ENCODE assay signal across 21 cellular contexts in the genomic region with DNA sequence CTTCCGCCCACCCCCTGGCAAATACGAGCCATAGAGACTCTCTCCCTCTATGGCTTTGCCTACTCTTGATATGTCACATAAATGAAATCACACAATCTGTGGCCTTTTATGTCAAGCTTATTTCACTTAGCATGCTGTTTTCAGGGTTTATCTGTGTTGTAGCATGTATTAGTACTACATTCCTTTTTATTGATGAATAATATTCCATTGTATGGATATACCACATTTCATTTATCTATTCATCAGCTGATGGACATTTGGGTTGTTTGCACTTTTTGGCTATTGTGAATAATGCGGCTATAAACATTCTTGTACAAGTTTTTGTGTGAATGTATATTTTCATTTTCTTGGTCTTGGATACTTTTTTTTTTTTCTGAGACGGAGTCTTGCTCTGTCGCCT. TPM values are rescaled to one million over a fixed set of nuclear protein-coding genes. Genes with fewer than 3 reads are reported as not detected.
A peak's percentile ranks its signal among the peaks of the same experiment; 100 is the strongest.
DNase-seq lines count a peak whose midpoint lies in the region; ATAC-seq and TF ChIP-seq lines count a peak whose summit lies in the region.
"Had no signal": no experiment of that assay in that cellular context is flagged by ENCODE, and none has a peak within 500 bp of the region (broad histone marks: within the 10 kb centered on the region; RNA-seq: fewer than 3 reads in every experiment).

No MANE protein-coding gene starts in this region.

- no peaks in the 10 kb centered on the region for H3K36me3 ChIP-seq in SK-N-SH (replicated peaks in 1 of 2; ENCODE audit: control insufficient read depth in 1 of 2, insufficient read depth in 2 of 2, low read length in 1 of 2)
- H3K36me3 ChIP-seq in HEK293 (ENCODE audit: control insufficient read depth in 2 of 2, insufficient read depth in 1 of 2, low read length in 2 of 2): no peaks in the 10 kb centered on the region
- H3K36me3 ChIP-seq in RWPE2 (ENCODE audit: low read depth): no peaks in the 10 kb centered on the region
- no peaks in the 10 kb centered on the region for H3K36me3 ChIP-seq in tibial nerve
- H3K36me3 ChIP-seq: BLaER1 treated with 17β-estradiol and CSF1 and Interleukin-3, amounts not matched to agents 10 nM and 100 nM had no signal

- no peaks in the 10 kb centered on the region for H4K20me1 ChIP-seq in SK-N-SH (ENCODE audit: insufficient read depth)
- H4K20me1 ChIP-seq: BLaER1 treated with 17β-estradiol and CSF1 and Interleukin-3, amounts not matched to agents 10 nM and 100 nM had no signal

- H3K4me3 ChIP-seq in SK-N-SH (ENCODE audit: low read depth in 2 of 2, low read length in 1 of 2): no peak overlapping the region
- H3K4me3 ChIP-seq in HEK293 (ENCODE audit: low read depth, low read length): no peak overlapping the region
- no peak overlapping the region for H3K4me3 ChIP-seq in RWPE2 (ENCODE audit: severe bottlenecking)
- no peak overlapping the region for H3K4me3 ChIP-seq in tibial nerve
- H3K4me3 ChIP-seq: A549; BLaER1 treated with 17β-estradiol and CSF1 and Interleukin-3, amounts not matched to agents 10 nM and 100 nM; GM12878 had no signal

- H3K9ac ChIP-seq in SK-N-SH: no peak overlapping the region
- H3K9ac ChIP-seq: BLaER1 treated with 17β-estradiol and CSF1 and Interleukin-3, amounts not matched to agents 10 nM and 100 nM had no signal

- TF ChIP-seq CTCF in SK-N-SH (IDR thresholded peaks at IDR 0.05) (no peak), HEK293 (tag by site-specific recombination; IDR thresholded peaks at IDR 0.05) (no peak), RWPE2 (IDR thresholded peaks at IDR 0.05; ENCODE audit: poor library complexity, severe bottlenecking) (no peak), tibial nerve (IDR thresholded peaks at IDR 0.05) (no peak)

- H3K9me2 ChIP-seq in SK-N-SH: no peaks in the 10 kb centered on the region

- intact Hi-C loops in sciatic nerve (cut with DNase I): no loop called here

- no peak for TF ChIP-seq EP300 in SK-N-SH (IDR thresholded peaks at IDR 0.05; ENCODE audit: borderline replicate concordance in 1 of 2, low read depth in 1 of 2, low read length in 1 of 2)
- no peak for TF ChIP-seq EP300 in tibial nerve (IDR thresholded peaks at IDR 0.05)

- H3K4me2 ChIP-seq in SK-N-SH: no peak overlapping the region
- H3K4me2 ChIP-seq: A549; BLaER1 treated with 17β-estradiol and CSF1 and Interleukin-3, amounts not matched to agents 10 nM and 100 nM had no signal

- H3K27me3 ChIP-seq in SK-N-SH (ENCODE audit: insufficient read depth) (no peaks in the 10 kb centered on the region), RWPE2 (ENCODE audit: insufficient read depth, poor library complexity, severe bottlenecking) (no peaks in the 10 kb centered on the region), tibial nerve (no peaks in the 10 kb centered on the region)
- H3K27me3 ChIP-seq: BLaER1 treated with 17β-estradiol and CSF1 and Interleukin-3, amounts not matched to agents 10 nM and 100 nM had no signal

- POLR2A ChIA-PET in SK-N-SH (lab: Yijun Ruan, JAX): no interaction called here
- POLR2A ChIA-PET in HEK293 (lab: Yijun Ruan, JAX): interaction anchor here (0.8 kb wide), 1 partner anchor 79 kb away, joined by 3 read pairs; no protein-coding TSS in a partner anchor

- 90% methylated on average over 5 of the region's 5 CpGs for WGBS in SK-N-SH (ENCODE audit: low lambda C conversion rate)
- WGBS in tibial nerve, 2 donors: 97 to 98% methylated on average over 5 of the region's 5 CpGs

- ATAC-seq in SK-N-SH treated with all-trans-retinoic acid at 6 μM for 48 hours (no peak), RWPE2 (ENCODE audit: low read depth) (no peak), sciatic nerve (no peak)
- ATAC-seq: A549; CD8-positive, alpha-beta T cell; GM12878 had no signal

- no peaks in the 10 kb centered on the region for H3K79me2 ChIP-seq in SK-N-SH (ENCODE audit: insufficient read depth)

- no peak for TF ChIP-seq RAD21 in SK-N-SH (IDR thresholded peaks at IDR 0.05; ENCODE audit: low read length)

- CTCF ChIA-PET in SK-N-SH (lab: Yijun Ruan, JAX) (interaction anchor here (0.6 to 1.3 kb wide), 3 partner anchors 14 to 49 kb away, joined by 3 to 7 read pairs (median 3); a partner anchor contains a TSS), HEK293 (lab: Yijun Ruan, JAX) (interaction anchor here (0.8 kb wide), 1 partner anchor 107 kb away, joined by 3 read pairs; no protein-coding TSS in a partner anchor)

- no peak overlapping the region for H2AFZ ChIP-seq in SK-N-SH (ENCODE audit: low read depth)

- H3K9me3 ChIP-seq in SK-N-SH: no peaks in the 10 kb centered on the region
- no peaks in the 10 kb centered on the region for H3K9me3 ChIP-seq in HEK293 (ENCODE audit: control insufficient read depth, insufficient read depth, low read depth, low read length)
- no peaks in the 10 kb centered on the region for H3K9me3 ChIP-seq in RWPE2 (ENCODE audit: severe bottlenecking)
- H3K9me3 ChIP-seq in tibial nerve: no peaks in the 10 kb centered on the region
- H3K9me3 ChIP-seq: Caco-2 had no signal

- DNase-seq in SK-N-SH (no peak), RWPE2 (ENCODE audit: low spot score) (no peak), sciatic nerve (ENCODE audit: low spot score) (peak; percentile 7), hippocampal formation (lab: John Stamatoyannopoulos, UW) (no peak), tibial nerve (ENCODE audit: low spot score in 2 of 2) (no peak)
- DNase-seq: AML-193; Caco-2; Calu3; CD4-positive, alpha-beta T cell; CD8-positive, alpha-beta T cell; DMS79; DND-41; EL; GDM1 had no signal

- TF ChIP-seq POLR2A in tibial nerve (IDR thresholded peaks at IDR 0.05): no peak

- peaks cover 11% of the 10 kb centered on the region for H3F3A ChIP-seq in SK-N-SH (replicated peaks; ENCODE audit: insufficient read depth)

- no peaks in the 10 kb centered on the region for H3K4me1 ChIP-seq in SK-N-SH (ENCODE audit: control insufficient read depth in 1 of 2, insufficient read depth in 2 of 2, low read depth in 1 of 2, low read length in 1 of 2)
- peaks cover 9% of the 10 kb centered on the region for H3K4me1 ChIP-seq in HEK293 (ENCODE audit: control insufficient read depth, insufficient read depth, low read length)
- H3K4me1 ChIP-seq in RWPE2 (ENCODE audit: insufficient read depth, poor library complexity, severe bottlenecking): peaks cover 38% of the 10 kb centered on the region
- H3K4me1 ChIP-seq in tibial nerve: peaks cover 0 to 16% (median 0%) of the 10 kb centered on the region in 4 donors
- H3K4me1 ChIP-seq: BLaER1 treated with 17β-estradiol and CSF1 and Interleukin-3, amounts not matched to agents 10 nM and 100 nM had no signal

- H3K27ac ChIP-seq in SK-N-SH (ENCODE audit: low read depth in 2 of 2, low read length in 1 of 2): no peak overlapping the region
- no peak overlapping the region for H3K27ac ChIP-seq in HEK293 (ENCODE audit: extremely low read depth, low read depth, low read length)
- peak overlapping the region; percentile 18 for H3K27ac ChIP-seq in RWPE2 (ENCODE audit: poor library complexity, severe bottlenecking)
- no peak overlapping the region for H3K27ac ChIP-seq in tibial nerve
- H3K27ac ChIP-seq: 22Rv1; BLaER1 treated with 17β-estradiol and CSF1 and Interleukin-3, amounts not matched to agents 10 nM and 100 nM; C4-2B had no signal

TF ChIP-seq in SK-N-SH treated with all-trans-retinoic acid at 6 μM for 48 hours, 23 proteins besides CTCF, POLR2A, EP300 and RAD21 (continues in another document):
- peak; percentile 76 for TF ChIP-seq ZNF8 (CRISPR knock-in tag; IDR thresholded peaks at IDR 0.05)

TF ChIP-seq in SK-N-SH, 30 proteins besides CTCF, POLR2A, EP300 and RAD21 (continues in another document):
- TF ChIP-seq CHD2 (IDR thresholded peaks at IDR 0.05; ENCODE audit: low read length, partially characterized antibody) (no peak), SIN3A (IDR thresholded peaks at IDR 0.05; ENCODE audit: borderline replicate concordance, low read depth, low read length) (no peak), TEAD4 (IDR thresholded peaks at IDR 0.05; ENCODE audit: borderline replicate concordance, insufficient read depth) (no peak), RCOR1 (IDR thresholded peaks at IDR 0.05; ENCODE audit: low read length) (no peak), FOXJ3 (CRISPR knock-in tag; IDR thresholded peaks at IDR 0.05) (no peak), SMC3 (IDR thresholded peaks at IDR 0.05; ENCODE audit: low read depth, low read length) (no peak)
- TF ChIP-seq, protein P1, sequence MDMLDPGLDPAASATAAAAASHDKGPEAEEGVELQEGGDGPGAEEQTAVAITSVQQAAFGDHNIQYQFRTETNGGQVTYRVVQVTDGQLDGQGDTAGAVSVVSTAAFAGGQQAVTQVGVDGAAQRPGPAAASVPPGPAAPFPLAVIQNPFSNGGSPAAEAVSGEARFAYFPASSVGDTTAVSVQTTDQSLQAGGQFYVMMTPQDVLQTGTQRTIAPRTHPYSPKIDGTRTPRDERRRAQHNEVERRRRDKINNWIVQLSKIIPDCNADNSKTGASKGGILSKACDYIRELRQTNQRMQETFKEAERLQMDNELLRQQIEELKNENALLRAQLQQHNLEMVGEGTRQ (IDR thresholded peaks at IDR 0.05; ENCODE audit: borderline replicate concordance, low read depth, low read length): no peak

TF ChIP-seq in HEK293, 187 proteins besides CTCF, POLR2A, EP300 and RAD21:
- peak; percentile 67 for TF ChIP-seq ZNF146 (tag by site-specific recombination; IDR thresholded peaks at IDR 0.05)
- TF ChIP-seq ZNF335 (tag by site-specific recombination; conservative IDR thresholded peaks at IDR 0.05): no peak
- TF ChIP-seq ZNF626 (tag by site-specific recombination; IDR thresholded peaks at IDR 0.05): no peak
- TF ChIP-seq, protein P2, sequence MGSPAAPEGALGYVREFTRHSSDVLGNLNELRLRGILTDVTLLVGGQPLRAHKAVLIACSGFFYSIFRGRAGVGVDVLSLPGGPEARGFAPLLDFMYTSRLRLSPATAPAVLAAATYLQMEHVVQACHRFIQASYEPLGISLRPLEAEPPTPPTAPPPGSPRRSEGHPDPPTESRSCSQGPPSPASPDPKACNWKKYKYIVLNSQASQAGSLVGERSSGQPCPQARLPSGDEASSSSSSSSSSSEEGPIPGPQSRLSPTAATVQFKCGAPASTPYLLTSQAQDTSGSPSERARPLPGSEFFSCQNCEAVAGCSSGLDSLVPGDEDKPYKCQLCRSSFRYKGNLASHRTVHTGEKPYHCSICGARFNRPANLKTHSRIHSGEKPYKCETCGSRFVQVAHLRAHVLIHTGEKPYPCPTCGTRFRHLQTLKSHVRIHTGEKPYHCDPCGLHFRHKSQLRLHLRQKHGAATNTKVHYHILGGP (tag by site-specific recombination; IDR thresholded peaks at IDR 0.05): no peak
TF ChIP-seq in HEK293: peak in this region for 1.

RNA-seq across cellular contexts. Expression of a gene that starts 37.0 kb away (rescaled TPM):
- polyA plus RNA-seq in SK-N-SH (2012; rRNA removed): 31.3 and 35.1 TPM in 2 replicates
- polyA plus RNA-seq in SK-N-SH (2012; cell fraction: cytosol; rRNA removed): 25.3 and 26.7 TPM in 2 replicates
- 44.3 and 49.7 TPM in 2 replicates for polyA plus RNA-seq in SK-N-SH (2012; cell fraction: nucleus; rRNA removed)
- total RNA-seq in sciatic nerve (40.9 TPM), tibial nerve (10 to 100 TPM; 35.2 to 57.9 (median 40.7) TPM)

RNA-seq across cellular contexts. Expression of a gene that starts 48.0 kb away (rescaled TPM):
- 22.7 and 29.5 TPM in 2 replicates for polyA plus RNA-seq in SK-N-SH (2012; rRNA removed)
- 16.4 and 17.8 TPM in 2 replicates for polyA plus RNA-seq in SK-N-SH (2012; cell fraction: cytosol; rRNA removed)
- 25.7 and 35.5 TPM in 2 replicates for polyA plus RNA-seq in SK-N-SH (2012; cell fraction: nucleus; rRNA removed)
- total RNA-seq in sciatic nerve: 94.0 TPM
- 10 to 100 TPM; 27.9 to 65.8 (median 53.0) TPM for total RNA-seq in tibial nerve
